3 cellular contexts compared by ENCODE assay signal in genomic region chr16:75548456-75548855, GRCh38. TPM values are rescaled to one million over a fixed set of nuclear protein-coding genes. Genes with fewer than 3 reads are reported as not detected.
"Had no signal": no experiment of that assay in that cellular context is flagged by ENCODE, and none has a peak within 500 bp of the region (broad histone marks: within the 10 kb centered on the region; RNA-seq: fewer than 3 reads in every experiment).

No MANE protein-coding gene starts in this region.

RNA-seq across cellular contexts. Expression of gene CHST5, which starts 12.5 kb away (rescaled TPM):
- total RNA-seq: RPMI7951, SJCRH30 had no signal

RNA-seq across cellular contexts. Expression of gene CHST6, which starts 53.2 kb away (rescaled TPM):
- total RNA-seq: SJCRH30, SJSA1 had no signal
